In genomic region chr11:117835576-117835975, GRCh38 we compare ENCODE assay signal across 27 cellular contexts. TPM values are rescaled to one million over a fixed set of nuclear protein-coding genes. Genes with fewer than 3 reads are reported as not detected.
DNase-seq lines count a peak whose midpoint lies in the region; ATAC-seq and TF ChIP-seq lines count a peak whose summit lies in the region.
"Had no signal": no experiment of that assay in that cellular context is flagged by ENCODE, and none has a peak within 500 bp of the region (broad histone marks: within the 10 kb centered on the region; RNA-seq: fewer than 3 reads in every experiment).

No MANE protein-coding gene starts in this region.

- no peak overlapping the region for H3K4me3 Mint-ChIP-seq in activated CD4-positive, alpha-beta memory T cell treated with anti-CD3 and anti-CD28 coated beads, Interleukin-2, amount 10 ng/mL, durations not matched to agents 7 days and 5 days
- H3K4me3 Mint-ChIP-seq in activated CD4-positive, alpha-beta memory T cell treated with anti-CD3 and anti-CD28 coated beads for 36 hours, result no peak overlapping the region
- H3K4me3 Mint-ChIP-seq in chondrocyte (ENCODE audit: unreplicated experiment), result no peak overlapping the region
- H3K4me3 Mint-ChIP-seq: CD4-positive, alpha-beta T cell; GM23338; HFFc6 had no signal

- 94 to 97% methylated on average over 8 of the region's 8 CpGs for WGBS in heart right ventricle, 2 donors

- no peak overlapping the region for H3K4me3 ChIP-seq in right atrium auricular region
- H3K4me3 ChIP-seq in heart right ventricle, result no peak overlapping the region
- H3K4me3 ChIP-seq in upper lobe of right lung, result no peak overlapping the region
- H3K4me3 ChIP-seq: GM23338, HAP-1, PC-9, SJCRH30 had no signal

- H3K4me1 ChIP-seq in right atrium auricular region (peaks cover 0 to 14% of the 10 kb centered on the region in 2 donors), heart right ventricle (peaks cover 3 to 24% (median 17%) of the 10 kb centered on the region in 9 donors), upper lobe of right lung (peaks cover under 1% of the 10 kb centered on the region)
- H3K4me1 ChIP-seq: BE2C, HAP-1 had no signal

- H3K27ac ChIP-seq in right atrium auricular region (no peak overlapping the region), heart right ventricle (no peak overlapping the region), upper lobe of right lung (no peak overlapping the region)
- H3K27ac ChIP-seq: PC-9, SJCRH30 had no signal

- H3K4me1 Mint-ChIP-seq in activated CD4-positive, alpha-beta memory T cell treated with anti-CD3 and anti-CD28 coated beads, Interleukin-2, amount 10 ng/mL, durations not matched to agents 7 days and 5 days, result peaks cover 14% of the 10 kb centered on the region
- H3K4me1 Mint-ChIP-seq in activated CD4-positive, alpha-beta memory T cell treated with anti-CD3 and anti-CD28 coated beads for 36 hours (ENCODE audit: low read depth), result peaks cover 6% of the 10 kb centered on the region
- H3K4me1 Mint-ChIP-seq in chondrocyte (ENCODE audit: low read depth), result no peaks in the 10 kb centered on the region

- peak; percentile 7 for DNase-seq in activated CD4-positive, alpha-beta memory T cell treated with anti-CD3 and anti-CD28 coated beads, Interleukin-2, amount 10 ng/mL, durations not matched to agents 7 days and 5 days
- DNase-seq in activated CD4-positive, alpha-beta memory T cell treated with anti-CD3 and anti-CD28 coated beads for 36 hours, result no peak
- DNase-seq in right atrium auricular region (ENCODE audit: low spot score) (peak; percentile 50), heart right ventricle (no peak), mesenteric fat pad (ENCODE audit: low spot score) (peak; percentile 51), upper lobe of right lung (peak; percentile 34), chondrocyte (ENCODE audit: low spot score) (no peak)
- DNase-seq: 8988T; ACHN; BE2C; CD4-positive, alpha-beta T cell; HFFc6; NCI-H1105; NCI-H146; NCI-H1930; NCI-H2107; NCI-H524; NCI-H774; SJCRH30 had no signal

- H3K36me3 Mint-ChIP-seq in activated CD4-positive, alpha-beta memory T cell treated with anti-CD3 and anti-CD28 coated beads, Interleukin-2, amount 10 ng/mL, durations not matched to agents 7 days and 5 days (ENCODE audit: low read depth), result no peaks in the 10 kb centered on the region
- no peaks in the 10 kb centered on the region for H3K36me3 Mint-ChIP-seq in activated CD4-positive, alpha-beta memory T cell treated with anti-CD3 and anti-CD28 coated beads for 36 hours
- no peaks in the 10 kb centered on the region for H3K36me3 Mint-ChIP-seq in chondrocyte (ENCODE audit: low read depth)

- no peaks in the 10 kb centered on the region for H3K27me3 ChIP-seq in right atrium auricular region
- H3K27me3 ChIP-seq in heart right ventricle, result no peaks in the 10 kb centered on the region
- H3K27me3 ChIP-seq in upper lobe of right lung, result no peaks in the 10 kb centered on the region
- H3K27me3 ChIP-seq: BE2C, SJCRH30 had no signal

- ATAC-seq in heart right ventricle (no peak), upper lobe of right lung (no peak), SK-N-SH treated with all-trans-retinoic acid at 6 μM for 48 hours (no peak)
- ATAC-seq: GM23338, Right ventricle myocardium inferior had no signal

- intact Hi-C loops in activated CD4-positive, alpha-beta memory T cell treated with anti-CD3 and anti-CD28 coated beads for 36 hours (cut with micrococcal nuclease), result no loop called here
- intact Hi-C loops in heart right ventricle (cut with DNase I), result no loop called here
- intact Hi-C loops in upper lobe of right lung (cut with DNase I), result no loop called here

- H3K27me3 Mint-ChIP-seq in activated CD4-positive, alpha-beta memory T cell treated with anti-CD3 and anti-CD28 coated beads, Interleukin-2, amount 10 ng/mL, durations not matched to agents 7 days and 5 days, result peaks cover 24% of the 10 kb centered on the region
- H3K27me3 Mint-ChIP-seq in activated CD4-positive, alpha-beta memory T cell treated with anti-CD3 and anti-CD28 coated beads for 36 hours, result peaks cover 2% of the 10 kb centered on the region
- H3K27me3 Mint-ChIP-seq in chondrocyte (ENCODE audit: low read depth), result peaks cover 14% of the 10 kb centered on the region
- H3K27me3 Mint-ChIP-seq: CD4-positive, alpha-beta T cell had no signal

- H3K9me3 ChIP-seq in right atrium auricular region (no peaks in the 10 kb centered on the region), heart right ventricle (no peaks in the 10 kb centered on the region), upper lobe of right lung (no peaks in the 10 kb centered on the region)
- H3K9me3 ChIP-seq: BE2C, HAP-1, SJCRH30 had no signal

- CTCF ChIA-PET in activated CD4-positive, alpha-beta memory T cell treated with anti-CD3 and anti-CD28 coated beads, Interleukin-2, amount 10 ng/mL, durations not matched to agents 7 days and 5 days (lab: Charles Lee), result interaction anchor here (0.6 to 2.7 kb wide), 4 partner anchors 13 to 218 kb away, joined by 3 to 9 read pairs (median 4); no protein-coding TSS in a partner anchor
- CTCF ChIA-PET in activated CD4-positive, alpha-beta memory T cell treated with anti-CD3 and anti-CD28 coated beads for 36 hours (lab: Charles Lee), result interaction anchor here (1.5 to 3.3 kb wide), 3 partner anchors 18 to 217 kb away, joined by 4 to 18 read pairs (median 10); no protein-coding TSS in a partner anchor

- no peaks in the 10 kb centered on the region for H3K36me3 ChIP-seq in right atrium auricular region
- peaks cover 0 to 67% (median 0%) of the 10 kb centered on the region in 9 donors for H3K36me3 ChIP-seq in heart right ventricle
- no peaks in the 10 kb centered on the region for H3K36me3 ChIP-seq in upper lobe of right lung
- H3K36me3 ChIP-seq: HAP-1, SJCRH30 had no signal

- POLR2A ChIA-PET in activated CD4-positive, alpha-beta memory T cell treated with anti-CD3 and anti-CD28 coated beads, Interleukin-2, amount 10 ng/mL, durations not matched to agents 7 days and 5 days (lab: Charles Lee), result no interaction called here
- POLR2A ChIA-PET in activated CD4-positive, alpha-beta memory T cell treated with anti-CD3 and anti-CD28 coated beads for 36 hours (lab: Charles Lee), result no interaction called here

- H3K27ac Mint-ChIP-seq in activated CD4-positive, alpha-beta memory T cell treated with anti-CD3 and anti-CD28 coated beads, Interleukin-2, amount 10 ng/mL, durations not matched to agents 7 days and 5 days, result no peak overlapping the region
- H3K27ac Mint-ChIP-seq in activated CD4-positive, alpha-beta memory T cell treated with anti-CD3 and anti-CD28 coated beads for 36 hours, result no peak overlapping the region
- H3K27ac Mint-ChIP-seq in chondrocyte (ENCODE audit: unreplicated experiment), result no peak overlapping the region
- H3K27ac Mint-ChIP-seq: CD4-positive, alpha-beta T cell; GM23338; HFFc6 had no signal

- H3K9me3 Mint-ChIP-seq in activated CD4-positive, alpha-beta memory T cell treated with anti-CD3 and anti-CD28 coated beads, Interleukin-2, amount 10 ng/mL, durations not matched to agents 7 days and 5 days, result no peaks in the 10 kb centered on the region
- H3K9me3 Mint-ChIP-seq in activated CD4-positive, alpha-beta memory T cell treated with anti-CD3 and anti-CD28 coated beads for 36 hours, result no peaks in the 10 kb centered on the region
- H3K9me3 Mint-ChIP-seq in chondrocyte (ENCODE audit: low read depth), result no peaks in the 10 kb centered on the region
- H3K9me3 Mint-ChIP-seq: CD4-positive, alpha-beta T cell; GM23338; HFFc6 had no signal

- TF ChIP-seq CTCF in right atrium auricular region (IDR thresholded peaks at IDR 0.05) (no peak), heart right ventricle (IDR thresholded peaks at IDR 0.05) (no peak), upper lobe of right lung (IDR thresholded peaks at IDR 0.05) (no peak), chondrocyte (IDR thresholded peaks at IDR 0.05) (no peak)

TF ChIP-seq in SK-N-SH treated with all-trans-retinoic acid at 6 μM for 48 hours, 23 proteins besides CTCF, POLR2A, EP300 and RAD21 (continues in another document):
- TF ChIP-seq ZFP3 (CRISPR knock-in tag; IDR thresholded peaks at IDR 0.05) (no peak), ZNF70 (CRISPR knock-in tag; IDR thresholded peaks at IDR 0.05) (no peak), ESRRG (CRISPR knock-in tag; IDR thresholded peaks at IDR 0.05) (no peak), PPARA (CRISPR knock-in tag; IDR thresholded peaks at IDR 0.05; ENCODE audit: borderline replicate concordance) (no peak), TCF4 (CRISPR knock-in tag; IDR thresholded peaks at IDR 0.05; ENCODE audit: borderline replicate concordance) (no peak), ARNTL (CRISPR knock-in tag; IDR thresholded peaks at IDR 0.05; ENCODE audit: borderline replicate concordance, low read depth) (no peak), GLIS3 (CRISPR knock-in tag; IDR thresholded peaks at IDR 0.05) (no peak)

RNA-seq across cellular contexts. Expression of gene FXYD2, which starts 11.0 kb away (rescaled TPM):
- under 1 TPM; 0.33 to 0.48 TPM for total RNA-seq in activated CD4-positive, alpha-beta memory T cell treated with anti-CD3 and anti-CD28 coated beads, Interleukin-2, amount 10 ng/mL, durations not matched to agents 7 days and 5 days
- total RNA-seq in activated CD4-positive, alpha-beta memory T cell treated with anti-CD3 and anti-CD28 coated beads for 36 hours, result not detected
- under 1 TPM; 0.59 to 0.78 TPM for total RNA-seq in right atrium auricular region
- 1 to 10 TPM in 7 of 10 donors, under 1 TPM in 3; 0.40 to 3.2 (median 1.4) TPM for total RNA-seq in heart right ventricle
- 1 to 10 TPM; 1.9 to 6.0 TPM for polyA plus RNA-seq in heart right ventricle
- 3.2 TPM for total RNA-seq in mesenteric fat pad
- 3.6 TPM for total RNA-seq in upper lobe of right lung
- not detected in 3 replicates for total RNA-seq in chondrocyte
- total RNA-seq: LHCN-M2, MCF 10A, PC-9, RPMI7951 had no signal

RNA-seq across cellular contexts. Expression of gene DSCAML1, which starts 38.6 kb away (rescaled TPM):
- total RNA-seq in activated CD4-positive, alpha-beta memory T cell treated with anti-CD3 and anti-CD28 coated beads, Interleukin-2, amount 10 ng/mL, durations not matched to agents 7 days and 5 days, result under 1 TPM in 1 of 2 experiments, not detected in 1; 0.03 TPM
- total RNA-seq in activated CD4-positive, alpha-beta memory T cell treated with anti-CD3 and anti-CD28 coated beads for 36 hours, result under 1 TPM; 0.29 to 0.67 TPM
- 1 to 10 TPM in 1 of 2 donors, under 1 TPM in 1; 0.67 to 1.3 TPM for total RNA-seq in right atrium auricular region
- 1 to 10 TPM in 3 of 10 donors, under 1 TPM in 7; 0.23 to 1.5 (median 0.57) TPM for total RNA-seq in heart right ventricle
- polyA plus RNA-seq in heart right ventricle, result under 1 TPM; 0.16 to 0.88 TPM
- 0.45 TPM for total RNA-seq in mesenteric fat pad
- 1.3 TPM for total RNA-seq in upper lobe of right lung
- not detected in 3 replicates for total RNA-seq in chondrocyte
- total RNA-seq: HFFc6, LHCN-M2, MCF 10A, PC-9, RPMI7951, SJCRH30 had no signal
- polyA plus RNA-seq: GM23338 had no signal

RNA-seq across cellular contexts. Expression of gene FXYD6, which starts 40.9 kb away (rescaled TPM):
- not detected for total RNA-seq in activated CD4-positive, alpha-beta memory T cell treated with anti-CD3 and anti-CD28 coated beads, Interleukin-2, amount 10 ng/mL, durations not matched to agents 7 days and 5 days
- under 1 TPM; 0.26 to 0.61 TPM for total RNA-seq in activated CD4-positive, alpha-beta memory T cell treated with anti-CD3 and anti-CD28 coated beads for 36 hours
- 10 to 100 TPM; 28.6 to 42.6 TPM for total RNA-seq in right atrium auricular region
- 10 to 100 TPM; 22.0 to 42.5 (median 30.4) TPM for total RNA-seq in heart right ventricle
- polyA plus RNA-seq in heart right ventricle, result 10 to 100 TPM; 62.3 to 65.2 TPM
- total RNA-seq in mesenteric fat pad, result 21.5 TPM
- 59.0 TPM for total RNA-seq in upper lobe of right lung
- total RNA-seq in chondrocyte, result 0.53 to 3.0 TPM (median 2.8 TPM) in 3 replicates
- total RNA-seq: CD4-positive, alpha-beta T cell; HFFc6; MCF 10A had no signal

Comparison
In these comparisons a context has a peak if more than half of its experiments do, and no peak if none do; other contexts are left out.
1. DNase-seq: peak in activated CD4-positive, alpha-beta memory T cell treated with anti-CD3 and anti-CD28 coated beads, Interleukin-2, amount 10 ng/mL, durations not matched to agents 7 days and 5 days (single experiment), right atrium auricular region (single experiment), mesenteric fat pad (single experiment) and upper lobe of right lung (single experiment); none in activated CD4-positive, alpha-beta memory T cell treated with anti-CD3 and anti-CD28 coated beads for 36 hours (single experiment), heart right ventricle (0 of 2) and chondrocyte (single experiment).